ENCODE assay signal across 18 cellular contexts in the genomic region with DNA sequence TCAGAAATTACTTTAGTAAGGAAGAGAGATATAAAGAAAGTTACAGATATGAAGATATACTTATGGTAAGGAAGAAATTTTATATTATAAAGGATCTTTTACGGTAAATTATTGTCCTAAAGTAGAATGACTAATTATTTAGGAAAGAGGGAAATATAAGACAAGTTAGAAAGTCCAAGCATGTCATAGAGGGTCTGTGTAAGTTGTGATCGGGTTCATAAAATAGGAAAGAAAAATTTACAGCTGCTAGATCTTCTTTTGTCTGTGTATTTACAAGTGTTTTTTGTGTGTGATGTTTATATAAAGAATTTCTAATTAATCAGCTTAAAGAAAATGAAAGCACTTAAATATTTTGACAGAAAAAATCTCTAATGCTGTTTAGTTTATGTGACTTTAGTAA.
DNase-seq lines count a peak whose midpoint lies in the region; ATAC-seq, FAIRE-seq and TF ChIP-seq lines count a peak whose summit lies in the region.
"Had no signal": no experiment of that assay in that cellular context is flagged by ENCODE, and none has a peak within 500 bp of the region (broad histone marks: within the 10 kb centered on the region; RNA-seq: fewer than 3 reads in every experiment).

No MANE protein-coding gene starts in this region.

- CTCF ChIA-PET in A549 (lab: Yijun Ruan, JAX) (no interaction called here), GM10248 (lab: Yijun Ruan, JAX) (no interaction called here)

- POLR2A ChIA-PET in A549 (lab: Yijun Ruan, JAX) = no interaction called here
- POLR2A ChIA-PET in GM10248 (lab: Yijun Ruan, JAX) = no interaction called here

- no peaks in the 10 kb centered on the region for H3K27me3 Mint-ChIP-seq in GM23338 (ENCODE audit: insufficient read depth, low read depth, poor library complexity)

- H3K27me3 ChIP-seq in GM23338 (ENCODE audit: insufficient read depth) = no peaks in the 10 kb centered on the region
- H3K27me3 ChIP-seq: MG63 had no signal

- H3K4me3 Mint-ChIP-seq in GM23338 = no peak overlapping the region
- H3K4me3 Mint-ChIP-seq: CD14-positive monocyte had no signal

- H3K36me3 ChIP-seq in GM23338 (ENCODE audit: insufficient read depth) = no peaks in the 10 kb centered on the region
- H3K36me3 ChIP-seq: MG63 had no signal

- no peak for FAIRE-seq in A549 (lab: Jason Lieb, UNC)
- FAIRE-seq in islet of Langerhans (lab: Jason Lieb, UNC) = peak; percentile 81
- FAIRE-seq: GM12878 had no signal

- no peak for TF ChIP-seq RAD21 in A549 (conservative IDR thresholded peaks at IDR 0.05 in 1 of 2, IDR thresholded peaks at IDR 0.05 in 1 of 2)

- no peaks in the 10 kb centered on the region for H3F3A ChIP-seq in GM23338 (replicated peaks; ENCODE audit: low read depth)

- TF ChIP-seq CTCF in A549 (IDR thresholded peaks at IDR 0.05) (no peak), GM23338 (conservative IDR thresholded peaks at IDR 0.05; ENCODE audit: low read depth in 2 of 2) (no peak), omental fat pad (IDR thresholded peaks at IDR 0.05) (no peak), GM10248 (IDR thresholded peaks at IDR 0.05; ENCODE audit: control extremely low read depth, extremely low read depth, low read depth, missing control alignments) (no peak)

- TF ChIP-seq EP300 in A549 (IDR thresholded peaks at IDR 0.05) = no peak

- H3K4me3 ChIP-seq in A549 (no peak overlapping the region), GM23338 (no peak overlapping the region)
- H3K4me3 ChIP-seq: GM12878, MG63, PC-9 had no signal

- TF ChIP-seq POLR2A in A549 (IDR thresholded peaks at IDR 0.05; ENCODE audit: low read length) = no peak

- WGBS in A549 (ENCODE audit: missing lambda C conversion rate) = 7% methylated on average over 2 of the region's 2 CpGs

- peaks cover 9% of the 10 kb centered on the region; the same call in 2 of the 3 replicates for H3K36me3 Mint-ChIP-seq in GM23338 (ENCODE audit: low read depth)
- H3K36me3 Mint-ChIP-seq: CD14-positive monocyte had no signal

- no peak overlapping the region for H3K4me2 ChIP-seq in A549
- H3K4me2 ChIP-seq in GM23338 = no peak overlapping the region
- H3K4me2 ChIP-seq: KMS-11, PC-9 had no signal

- H4K20me1 ChIP-seq in GM23338 (replicated peaks; ENCODE audit: insufficient read depth) = no peaks in the 10 kb centered on the region

- H2AFZ ChIP-seq in GM23338 = no peak overlapping the region
- H2AFZ ChIP-seq: PC-9 had no signal

- no peaks in the 10 kb centered on the region for H3K9me3 ChIP-seq in A549
- H3K9me3 ChIP-seq: MG63 had no signal

- peaks cover 35% of the 10 kb centered on the region; the same call in 2 of the 3 replicates for H3K9me3 Mint-ChIP-seq in GM23338

- no peaks in the 10 kb centered on the region for H3K9me2 ChIP-seq in GM23338 (ENCODE audit: insufficient read depth)

- no peak overlapping the region for H3K27ac Mint-ChIP-seq in GM23338
- H3K27ac Mint-ChIP-seq: CD14-positive monocyte had no signal

- no peaks in the 10 kb centered on the region for H3K79me2 ChIP-seq in GM23338 (replicated peaks; ENCODE audit: insufficient read depth)

- no peak for ATAC-seq in A549
- no peak for ATAC-seq in GM23338
- ATAC-seq in omental fat pad (ENCODE audit: low FRiP score) = no peak
- ATAC-seq: GM12878 had no signal

- H3K4me1 ChIP-seq in A549 (no peaks in the 10 kb centered on the region), GM23338 (ENCODE audit: insufficient read depth) (no peaks in the 10 kb centered on the region)

- no peaks in the 10 kb centered on the region for H3K4me1 Mint-ChIP-seq in GM23338
- H3K4me1 Mint-ChIP-seq: CD14-positive monocyte had no signal

- no peak overlapping the region for H3K27ac ChIP-seq in A549
- no peak overlapping the region for H3K27ac ChIP-seq in GM23338 (ENCODE audit: low read depth)
- H3K27ac ChIP-seq: KMS-11, PC-9 had no signal

- no peak for DNase-seq in A549 (ENCODE audit: low read depth in 1 of 2, low spot score in 1 of 2)
- DNase-seq in GM23338 (ENCODE audit: low spot score) = peak; percentile 19
- DNase-seq in RPMI7951 (ENCODE audit: low read depth) = peak; percentile 1
- no peak for DNase-seq in GF-D8 (lab: John Stamatoyannopoulos, UW)
- no peak for DNase-seq in omental fat pad (ENCODE audit: low spot score)
- DNase-seq in GM10248 (ENCODE audit: extremely low spot score) = no peak
- DNase-seq: ACHN, AML-193, GOT3, MG63, NCI-H1105, NCI-H187 treated with DMSO at 0.1 percent for 48 hours, NCI-H69, PC-9 had no signal

TF ChIP-seq in A549, 52 proteins besides CTCF, POLR2A, EP300 and RAD21:
- TF ChIP-seq RCOR1 (IDR thresholded peaks at IDR 0.05; ENCODE audit: low read depth, low read length) (no peak), ZFP36 (IDR thresholded peaks at IDR 0.05; ENCODE audit: borderline replicate concordance, partially characterized antibody) (peak; percentile 71)
TF ChIP-seq in A549: peak in this region for 1.

TF ChIP-seq in GM23338, 12 proteins besides CTCF, POLR2A, EP300 and RAD21:
- TF ChIP-seq, protein P1, sequence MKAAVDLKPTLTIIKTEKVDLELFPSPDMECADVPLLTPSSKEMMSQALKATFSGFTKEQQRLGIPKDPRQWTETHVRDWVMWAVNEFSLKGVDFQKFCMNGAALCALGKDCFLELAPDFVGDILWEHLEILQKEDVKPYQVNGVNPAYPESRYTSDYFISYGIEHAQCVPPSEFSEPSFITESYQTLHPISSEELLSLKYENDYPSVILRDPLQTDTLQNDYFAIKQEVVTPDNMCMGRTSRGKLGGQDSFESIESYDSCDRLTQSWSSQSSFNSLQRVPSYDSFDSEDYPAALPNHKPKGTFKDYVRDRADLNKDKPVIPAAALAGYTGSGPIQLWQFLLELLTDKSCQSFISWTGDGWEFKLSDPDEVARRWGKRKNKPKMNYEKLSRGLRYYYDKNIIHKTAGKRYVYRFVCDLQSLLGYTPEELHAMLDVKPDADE (IDR thresholded peaks at IDR 0.05) = no peak
- TF ChIP-seq POLR2AphosphoS5 (IDR thresholded peaks at IDR 0.05; ENCODE audit: low read depth) = no peak
- no peak for TF ChIP-seq CREB1 (CRISPR knock-in tag; IDR thresholded peaks at IDR 0.05; ENCODE audit: low read depth)
- no peak for TF ChIP-seq STAT1 (IDR thresholded peaks at IDR 0.05; ENCODE audit: unreplicated experiment)
- TF ChIP-seq REST (IDR thresholded peaks at IDR 0.05; ENCODE audit: unreplicated experiment) = no peak
- no peak for TF ChIP-seq NANOG (IDR thresholded peaks at IDR 0.05; ENCODE audit: borderline replicate concordance)
- TF ChIP-seq EZH2 (IDR thresholded peaks at IDR 0.05; ENCODE audit: low read depth, unreplicated experiment) = no peak
- TF ChIP-seq ZNF331 (CRISPR knock-in tag; IDR thresholded peaks at IDR 0.05; ENCODE audit: low read depth) = no peak
TF ChIP-seq in GM23338: peak in this region for 0.

Comparison
In these comparisons a context has a peak if more than half of its experiments do, and no peak if none do; other contexts are left out.
1. DNase-seq: peak in GM23338 (single experiment) and RPMI7951 (single experiment); none in A549 (0 of 2), GF-D8 (single experiment), omental fat pad (single experiment) and GM10248 (single experiment).